In genomic region chr3:11622846-11623550, GRCh38 we compare ENCODE assay signal across 26 cellular contexts. TPM values are rescaled to one million over a fixed set of nuclear protein-coding genes. Genes with fewer than 3 reads are reported as not detected.
DNase-seq lines count a peak whose midpoint lies in the region; ATAC-seq and TF ChIP-seq lines count a peak whose summit lies in the region.
"Had no signal": no experiment of that assay in that cellular context is flagged by ENCODE, and none has a peak within 500 bp of the region (broad histone marks: within the 10 kb centered on the region; RNA-seq: fewer than 3 reads in every experiment).

No MANE protein-coding gene starts in this region.

- H3K27me3 Mint-ChIP-seq in activated naive CD8-positive, alpha-beta T cell treated with anti-CD3 and anti-CD28 coated beads for 36 hours, result no peaks in the 10 kb centered on the region
- H3K27me3 Mint-ChIP-seq: stimulated activated naive CD8-positive, alpha-beta T cell treated with anti-CD3 and anti-CD28 coated beads, Interleukin-15, amount 100 ng/mL, for 72 hours had no signal

- TF ChIP-seq RAD21 in neural cell (conservative IDR thresholded peaks at IDR 0.05), result no peak

- ATAC-seq in GM19463 (IDR thresholded peaks at IDR 0.05; ENCODE audit: unreplicated experiment) (no peak), GM18511 (IDR thresholded peaks at IDR 0.05; ENCODE audit: unreplicated experiment) (no peak)
- ATAC-seq: gastrocnemius medialis; Right ventricle myocardium inferior; stimulated activated naive CD8-positive, alpha-beta T cell treated with anti-CD3 and anti-CD28 coated beads, Interleukin-15, amount 100 ng/mL, for 72 hours had no signal

- no peaks in the 10 kb centered on the region for H3K9me3 ChIP-seq in neural cell (ENCODE audit: low read length)
- H3K9me3 ChIP-seq: esophagus squamous epithelium, gastrocnemius medialis, spleen, tibial nerve had no signal

- H3K9me2 ChIP-seq in neural cell (ENCODE audit: insufficient read depth, low read length), result no peaks in the 10 kb centered on the region

- no peak overlapping the region for H3K4me2 ChIP-seq in neural cell (ENCODE audit: low read length)

- H3F3A ChIP-seq in neural cell (ENCODE audit: insufficient read depth, low read length, poor library complexity, severe bottlenecking), result no peaks in the 10 kb centered on the region

- no peak for TF ChIP-seq CTCF in neural cell (IDR thresholded peaks at IDR 0.05; ENCODE audit: poor library complexity, severe bottlenecking)

- DNase-seq in NOMO-1 treated with DMSO at 0.1 percent for 48 hours (lab: John Stamatoyannopoulos, UW; ENCODE audit: unreplicated experiment) (peak; percentile 40), NOMO-1 treated with dmso at 0.1 percent for 144 hours (lab: John Stamatoyannopoulos, UW; ENCODE audit: unreplicated experiment) (no peak), MV-4-11 (lab: John Stamatoyannopoulos, UW) (peak; percentile 1), GOT3 (lab: John Stamatoyannopoulos, UW) (no peak)
- DNase-seq in activated naive CD8-positive, alpha-beta T cell treated with anti-CD3 and anti-CD28 coated beads for 36 hours, result no peak
- DNase-seq: activated CD4-positive, alpha-beta T cell treated with anti-CD3 and anti-CD28 coated beads for 1 hour; activated effector memory CD4-positive, alpha-beta T cell treated with Interleukin-2 at 50 U/mL for 16 hours; COR-L47; cortex of kidney; endodermal cell; esophagus squamous epithelium; gastrocnemius medialis; H9; islet precursor cell; NCI-H1417 treated with DMSO at 0.1 percent for 48 hours; occipital lobe; OCI-M1; spleen; stimulated activated CD4-positive, alpha-beta T cell treated with anti-CD3 and anti-CD28 coated beads, Interleukin-4, amount 100 ng/mL, for 24 hours; stimulated activated naive CD8-positive, alpha-beta T cell treated with anti-CD3 and anti-CD28 coated beads, Interleukin-15, amount 100 ng/mL, for 72 hours had no signal

- H3K27me3 ChIP-seq in neural cell (ENCODE audit: insufficient read depth, low read depth, low read length), result no peaks in the 10 kb centered on the region
- H3K27me3 ChIP-seq: esophagus squamous epithelium, gastrocnemius medialis, spleen, tibial nerve had no signal

- no peak overlapping the region for H3K9ac ChIP-seq in neural cell (ENCODE audit: low read length)

- no peak overlapping the region for H2AFZ ChIP-seq in neural cell (ENCODE audit: low read depth, low read length)

- peaks cover 45% of the 10 kb centered on the region for H3K36me3 Mint-ChIP-seq in activated naive CD8-positive, alpha-beta T cell treated with anti-CD3 and anti-CD28 coated beads for 36 hours

- no peak overlapping the region for H3K4me3 Mint-ChIP-seq in activated naive CD8-positive, alpha-beta T cell treated with anti-CD3 and anti-CD28 coated beads for 36 hours
- H3K4me3 Mint-ChIP-seq: endodermal cell, H9 had no signal

- peaks cover 83% of the 10 kb centered on the region for H3K4me1 Mint-ChIP-seq in activated naive CD8-positive, alpha-beta T cell treated with anti-CD3 and anti-CD28 coated beads for 36 hours

- peaks cover 4% of the 10 kb centered on the region for H3K9me3 Mint-ChIP-seq in activated naive CD8-positive, alpha-beta T cell treated with anti-CD3 and anti-CD28 coated beads for 36 hours
- H3K9me3 Mint-ChIP-seq: endodermal cell; H9; stimulated activated naive CD8-positive, alpha-beta T cell treated with anti-CD3 and anti-CD28 coated beads, Interleukin-15, amount 100 ng/mL, for 72 hours had no signal

- H3K4me3 ChIP-seq in neural cell (ENCODE audit: low read length), result peak overlapping the region; percentile 10
- H3K4me3 ChIP-seq: esophagus squamous epithelium, gastrocnemius medialis, lung, spleen, tibial nerve had no signal

- H3K27ac ChIP-seq in neural cell (ENCODE audit: low read length), result peak overlapping the region; percentile 42
- H3K27ac ChIP-seq: tibial nerve had no signal

- H3K79me2 ChIP-seq in neural cell (replicated peaks; ENCODE audit: insufficient read depth, low read length), result peaks cover 78% of the 10 kb centered on the region

- peak overlapping the region; percentile 95 for H3K27ac Mint-ChIP-seq in activated naive CD8-positive, alpha-beta T cell treated with anti-CD3 and anti-CD28 coated beads for 36 hours
- H3K27ac Mint-ChIP-seq: endodermal cell, H9 had no signal

- no peaks in the 10 kb centered on the region for H3K36me3 ChIP-seq in neural cell (ENCODE audit: insufficient read depth, low read length)
- H3K36me3 ChIP-seq: esophagus squamous epithelium, gastrocnemius medialis, spleen, tibial nerve had no signal

- no peaks in the 10 kb centered on the region for H4K20me1 ChIP-seq in neural cell (ENCODE audit: insufficient read depth)

- TF ChIP-seq EP300 in neural cell (conservative IDR thresholded peaks at IDR 0.05; ENCODE audit: poor library complexity, severe bottlenecking), result no peak

TF ChIP-seq in neural cell, 6 proteins besides CTCF, POLR2A, EP300 and RAD21:
- TF ChIP-seq POLR2AphosphoS5 (IDR thresholded peaks at IDR 0.05) (no peak), MXI1 (conservative IDR thresholded peaks at IDR 0.05; ENCODE audit: poor library complexity, severe bottlenecking) (no peak), REST (IDR thresholded peaks at IDR 0.05; ENCODE audit: borderline replicate concordance) (no peak), TAF1 (IDR thresholded peaks at IDR 0.05; ENCODE audit: low read depth) (no peak), SMC3 (conservative IDR thresholded peaks at IDR 0.05; ENCODE audit: poor library complexity) (no peak), EZH2 (IDR thresholded peaks at IDR 0.05; ENCODE audit: borderline replicate concordance, insufficient read depth, low read length, poor library complexity, severe bottlenecking) (no peak)

RNA-seq across cellular contexts. Expression of gene VGLL4, which starts 20.7 kb away (rescaled TPM):
- total RNA-seq in activated naive CD8-positive, alpha-beta T cell treated with anti-CD3 and anti-CD28 coated beads for 36 hours, result 10 to 100 TPM; 44.0 to 44.8 TPM
- 102 and 113 TPM in 2 replicates for polyA plus RNA-seq in neural cell
- 117 and 230 TPM in 2 replicates for polyA minus RNA-seq in neural cell

Comparison
In these comparisons a context has a peak if more than half of its experiments do, and no peak if none do; other contexts are left out.
1. DNase-seq: peak in NOMO-1 treated with DMSO at 0.1 percent for 48 hours (single experiment) and MV-4-11 (single experiment); none in NOMO-1 treated with dmso at 0.1 percent for 144 hours (single experiment), activated naive CD8-positive, alpha-beta T cell treated with anti-CD3 and anti-CD28 coated beads for 36 hours (single experiment) and GOT3 (single experiment).